Comparison of ENCODE assay signal across 1 cellular context in the genomic region with DNA sequence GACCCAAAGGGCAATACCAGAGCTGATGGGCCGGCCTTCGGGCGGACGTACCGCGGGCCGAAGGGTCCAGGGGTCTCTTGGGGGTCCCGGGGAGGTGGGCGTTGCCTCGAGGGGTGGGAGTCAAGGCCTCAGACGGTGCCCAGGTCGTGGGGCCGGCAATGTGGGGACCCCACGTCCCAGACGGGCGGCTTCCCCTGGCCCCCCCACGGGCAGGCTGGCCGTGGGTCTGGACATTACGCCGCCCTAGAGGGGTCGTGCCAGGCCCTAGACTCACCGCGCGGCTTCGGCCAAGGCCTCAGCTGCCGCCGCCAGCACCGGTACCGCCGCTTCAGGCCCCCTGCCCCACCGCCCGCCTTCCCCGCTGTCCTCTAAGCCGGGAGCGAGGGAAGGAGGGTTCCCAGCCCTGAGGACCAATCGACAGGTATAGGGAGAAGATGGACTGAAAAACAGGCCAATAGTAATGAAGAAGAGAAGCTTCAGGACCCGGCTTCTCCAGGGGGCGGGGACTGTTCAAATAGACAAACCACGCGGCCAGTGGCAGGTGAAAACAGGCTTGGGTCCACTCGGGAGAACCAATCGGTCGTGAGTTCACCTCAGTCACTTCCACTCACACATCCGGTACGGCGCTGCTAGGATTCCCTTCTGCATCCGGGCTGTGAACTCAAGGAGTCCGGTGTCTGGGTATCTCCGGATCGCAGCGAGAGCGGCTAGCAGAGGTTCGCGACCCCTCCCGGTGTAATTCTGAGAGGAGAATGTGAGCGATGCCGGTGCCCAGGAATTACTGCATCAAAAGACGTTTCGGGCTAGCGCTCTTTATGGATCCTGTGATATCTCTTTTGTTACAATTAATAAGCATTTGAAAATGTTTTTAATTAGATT.
TF ChIP-seq lines count a peak whose summit lies in the region.

A gene (minus strand): TSS at position 381 of the 879 bp plus-strand sequence. CDS start 3,142 bp downstream, outside the sequence.

TF ChIP-seq in GM23338, 12 proteins besides CTCF, POLR2A, EP300 and RAD21 (continued from another document):
- TF ChIP-seq, protein P1, sequence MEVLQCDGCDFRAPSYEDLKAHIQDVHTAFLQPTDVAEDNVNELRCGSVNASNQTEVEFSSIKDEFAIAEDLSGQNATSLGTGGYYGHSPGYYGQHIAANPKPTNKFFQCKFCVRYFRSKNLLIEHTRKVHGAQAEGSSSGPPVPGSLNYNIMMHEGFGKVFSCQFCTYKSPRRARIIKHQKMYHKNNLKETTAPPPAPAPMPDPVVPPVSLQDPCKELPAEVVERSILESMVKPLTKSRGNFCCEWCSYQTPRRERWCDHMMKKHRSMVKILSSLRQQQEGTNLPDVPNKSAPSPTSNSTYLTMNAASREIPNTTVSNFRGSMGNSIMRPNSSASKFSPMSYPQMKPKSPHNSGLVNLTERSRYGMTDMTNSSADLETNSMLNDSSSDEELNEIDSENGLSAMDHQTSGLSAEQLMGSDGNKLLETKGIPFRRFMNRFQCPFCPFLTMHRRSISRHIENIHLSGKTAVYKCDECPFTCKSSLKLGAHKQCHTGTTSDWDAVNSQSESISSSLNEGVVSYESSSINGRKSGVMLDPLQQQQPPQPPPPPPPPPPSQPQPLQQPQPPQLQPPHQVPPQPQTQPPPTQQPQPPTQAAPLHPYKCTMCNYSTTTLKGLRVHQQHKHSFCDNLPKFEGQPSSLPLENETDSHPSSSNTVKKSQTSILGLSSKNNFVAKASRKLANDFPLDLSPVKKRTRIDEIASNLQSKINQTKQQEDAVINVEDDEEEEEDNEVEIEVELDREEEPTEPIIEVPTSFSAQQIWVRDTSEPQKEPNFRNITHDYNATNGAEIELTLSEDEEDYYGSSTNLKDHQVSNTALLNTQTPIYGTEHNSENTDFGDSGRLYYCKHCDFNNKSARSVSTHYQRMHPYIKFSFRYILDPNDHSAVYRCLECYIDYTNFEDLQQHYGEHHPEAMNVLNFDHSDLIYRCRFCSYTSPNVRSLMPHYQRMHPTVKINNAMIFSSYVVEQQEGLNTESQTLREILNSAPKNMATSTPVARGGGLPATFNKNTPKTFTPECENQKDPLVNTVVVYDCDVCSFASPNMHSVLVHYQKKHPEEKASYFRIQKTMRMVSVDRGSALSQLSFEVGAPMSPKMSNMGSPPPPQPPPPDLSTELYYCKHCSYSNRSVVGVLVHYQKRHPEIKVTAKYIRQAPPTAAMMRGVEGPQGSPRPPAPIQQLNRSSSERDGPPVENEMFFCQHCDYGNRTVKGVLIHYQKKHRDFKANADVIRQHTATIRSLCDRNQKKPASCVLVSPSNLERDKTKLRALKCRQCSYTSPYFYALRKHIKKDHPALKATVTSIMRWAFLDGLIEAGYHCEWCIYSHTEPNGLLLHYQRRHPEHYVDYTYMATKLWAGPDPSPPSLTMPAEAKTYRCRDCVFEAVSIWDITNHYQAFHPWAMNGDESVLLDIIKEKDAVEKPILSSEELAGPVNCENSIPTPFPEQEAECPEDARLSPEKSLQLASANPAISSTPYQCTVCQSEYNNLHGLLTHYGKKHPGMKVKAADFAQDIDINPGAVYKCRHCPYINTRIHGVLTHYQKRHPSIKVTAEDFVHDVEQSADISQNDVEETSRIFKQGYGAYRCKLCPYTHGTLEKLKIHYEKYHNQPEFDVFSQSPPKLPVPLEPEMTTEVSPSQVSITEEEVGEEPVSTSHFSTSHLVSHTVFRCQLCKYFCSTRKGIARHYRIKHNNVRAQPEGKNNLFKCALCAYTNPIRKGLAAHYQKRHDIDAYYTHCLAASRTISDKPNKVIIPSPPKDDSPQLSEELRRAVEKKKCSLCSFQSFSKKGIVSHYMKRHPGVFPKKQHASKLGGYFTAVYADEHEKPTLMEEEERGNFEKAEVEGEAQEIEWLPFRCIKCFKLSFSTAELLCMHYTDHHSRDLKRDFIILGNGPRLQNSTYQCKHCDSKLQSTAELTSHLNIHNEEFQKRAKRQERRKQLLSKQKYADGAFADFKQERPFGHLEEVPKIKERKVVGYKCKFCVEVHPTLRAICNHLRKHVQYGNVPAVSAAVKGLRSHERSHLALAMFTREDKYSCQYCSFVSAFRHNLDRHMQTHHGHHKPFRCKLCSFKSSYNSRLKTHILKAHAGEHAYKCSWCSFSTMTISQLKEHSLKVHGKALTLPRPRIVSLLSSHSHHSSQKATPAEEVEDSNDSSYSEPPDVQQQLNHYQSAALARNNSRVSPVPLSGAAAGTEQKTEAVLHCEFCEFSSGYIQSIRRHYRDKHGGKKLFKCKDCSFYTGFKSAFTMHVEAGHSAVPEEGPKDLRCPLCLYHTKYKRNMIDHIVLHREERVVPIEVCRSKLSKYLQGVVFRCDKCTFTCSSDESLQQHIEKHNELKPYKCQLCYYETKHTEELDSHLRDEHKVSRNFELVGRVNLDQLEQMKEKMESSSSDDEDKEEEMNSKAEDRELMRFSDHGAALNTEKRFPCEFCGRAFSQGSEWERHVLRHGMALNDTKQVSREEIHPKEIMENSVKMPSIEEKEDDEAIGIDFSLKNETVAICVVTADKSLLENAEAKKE (CRISPR knock-in tag; IDR thresholded peaks at IDR 0.05), result no peak
- no peak for TF ChIP-seq EZH2phosphoT487 (IDR thresholded peaks at IDR 0.05; ENCODE audit: unreplicated experiment)
- TF ChIP-seq ZNF331 (CRISPR knock-in tag; IDR thresholded peaks at IDR 0.05; ENCODE audit: low read depth), result no peak
